In the genomic region with DNA sequence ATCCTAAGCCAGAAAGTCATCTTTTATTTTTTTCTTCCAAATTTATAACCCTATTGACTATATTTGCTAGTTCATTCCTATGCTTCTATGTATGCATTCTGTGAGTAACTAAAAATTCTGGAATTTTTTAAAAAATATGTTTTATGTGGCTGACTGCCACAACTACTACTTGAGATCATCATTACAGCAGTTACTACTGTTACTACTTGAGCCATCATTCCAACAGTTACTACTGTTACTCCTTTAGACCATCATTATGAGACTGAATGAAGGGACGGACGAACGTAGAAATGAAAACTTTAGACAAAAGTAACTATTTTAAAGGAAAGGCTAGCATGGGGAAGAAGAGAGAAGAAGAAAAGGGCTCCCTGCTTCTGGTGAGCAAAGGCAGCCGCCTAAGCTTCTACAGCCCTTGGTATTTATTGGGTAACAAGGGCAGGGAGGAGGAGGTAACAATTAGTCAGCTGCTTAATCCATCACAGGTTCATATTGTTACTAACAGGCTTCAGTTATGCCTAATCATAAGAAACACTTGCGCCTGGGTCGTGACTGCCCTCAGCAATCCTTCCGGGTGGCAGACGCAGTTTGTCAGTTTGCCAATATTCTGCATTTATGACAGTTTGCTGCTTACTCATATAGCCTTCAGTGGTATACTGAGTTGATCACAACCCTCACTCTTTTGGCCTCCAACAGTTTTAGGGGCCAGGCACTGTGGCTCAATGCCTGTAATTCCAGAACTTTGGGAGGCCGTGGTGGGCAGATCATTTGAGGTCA, we compare ENCODE assay signal across 1 cellular context.
TF ChIP-seq lines count a peak whose summit lies in the region.

No MANE protein-coding gene starts in this region.

TF ChIP-seq in SK-N-SH, 30 proteins besides CTCF, POLR2A, EP300 and RAD21 (continued from another document):
- TF ChIP-seq, protein P1, sequence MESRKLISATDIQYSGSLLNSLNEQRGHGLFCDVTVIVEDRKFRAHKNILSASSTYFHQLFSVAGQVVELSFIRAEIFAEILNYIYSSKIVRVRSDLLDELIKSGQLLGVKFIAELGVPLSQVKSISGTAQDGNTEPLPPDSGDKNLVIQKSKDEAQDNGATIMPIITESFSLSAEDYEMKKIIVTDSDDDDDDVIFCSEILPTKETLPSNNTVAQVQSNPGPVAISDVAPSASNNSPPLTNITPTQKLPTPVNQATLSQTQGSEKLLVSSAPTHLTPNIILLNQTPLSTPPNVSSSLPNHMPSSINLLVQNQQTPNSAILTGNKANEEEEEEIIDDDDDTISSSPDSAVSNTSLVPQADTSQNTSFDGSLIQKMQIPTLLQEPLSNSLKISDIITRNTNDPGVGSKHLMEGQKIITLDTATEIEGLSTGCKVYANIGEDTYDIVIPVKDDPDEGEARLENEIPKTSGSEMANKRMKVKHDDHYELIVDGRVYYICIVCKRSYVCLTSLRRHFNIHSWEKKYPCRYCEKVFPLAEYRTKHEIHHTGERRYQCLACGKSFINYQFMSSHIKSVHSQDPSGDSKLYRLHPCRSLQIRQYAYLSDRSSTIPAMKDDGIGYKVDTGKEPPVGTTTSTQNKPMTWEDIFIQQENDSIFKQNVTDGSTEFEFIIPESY (IDR thresholded peaks at IDR 0.05; ENCODE audit: borderline replicate concordance, low read depth), result no peak
- no peak for TF ChIP-seq RCOR1 (IDR thresholded peaks at IDR 0.05; ENCODE audit: low read length)
- no peak for TF ChIP-seq GATA2 (CRISPR knock-in tag; IDR thresholded peaks at IDR 0.05)
- TF ChIP-seq SMC3 (IDR thresholded peaks at IDR 0.05; ENCODE audit: low read depth, low read length), result no peak
- TF ChIP-seq, protein P2, sequence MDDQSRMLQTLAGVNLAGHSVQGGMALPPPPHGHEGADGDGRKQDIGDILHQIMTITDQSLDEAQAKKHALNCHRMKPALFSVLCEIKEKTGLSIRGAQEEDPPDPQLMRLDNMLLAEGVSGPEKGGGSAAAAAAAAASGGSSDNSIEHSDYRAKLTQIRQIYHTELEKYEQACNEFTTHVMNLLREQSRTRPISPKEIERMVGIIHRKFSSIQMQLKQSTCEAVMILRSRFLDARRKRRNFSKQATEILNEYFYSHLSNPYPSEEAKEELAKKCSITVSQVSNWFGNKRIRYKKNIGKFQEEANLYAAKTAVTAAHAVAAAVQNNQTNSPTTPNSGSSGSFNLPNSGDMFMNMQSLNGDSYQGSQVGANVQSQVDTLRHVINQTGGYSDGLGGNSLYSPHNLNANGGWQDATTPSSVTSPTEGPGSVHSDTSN (IDR thresholded peaks at IDR 0.05), result no peak
- no peak for TF ChIP-seq YY1 (IDR thresholded peaks at IDR 0.05; ENCODE audit: low read depth)
- TF ChIP-seq, protein P3, sequence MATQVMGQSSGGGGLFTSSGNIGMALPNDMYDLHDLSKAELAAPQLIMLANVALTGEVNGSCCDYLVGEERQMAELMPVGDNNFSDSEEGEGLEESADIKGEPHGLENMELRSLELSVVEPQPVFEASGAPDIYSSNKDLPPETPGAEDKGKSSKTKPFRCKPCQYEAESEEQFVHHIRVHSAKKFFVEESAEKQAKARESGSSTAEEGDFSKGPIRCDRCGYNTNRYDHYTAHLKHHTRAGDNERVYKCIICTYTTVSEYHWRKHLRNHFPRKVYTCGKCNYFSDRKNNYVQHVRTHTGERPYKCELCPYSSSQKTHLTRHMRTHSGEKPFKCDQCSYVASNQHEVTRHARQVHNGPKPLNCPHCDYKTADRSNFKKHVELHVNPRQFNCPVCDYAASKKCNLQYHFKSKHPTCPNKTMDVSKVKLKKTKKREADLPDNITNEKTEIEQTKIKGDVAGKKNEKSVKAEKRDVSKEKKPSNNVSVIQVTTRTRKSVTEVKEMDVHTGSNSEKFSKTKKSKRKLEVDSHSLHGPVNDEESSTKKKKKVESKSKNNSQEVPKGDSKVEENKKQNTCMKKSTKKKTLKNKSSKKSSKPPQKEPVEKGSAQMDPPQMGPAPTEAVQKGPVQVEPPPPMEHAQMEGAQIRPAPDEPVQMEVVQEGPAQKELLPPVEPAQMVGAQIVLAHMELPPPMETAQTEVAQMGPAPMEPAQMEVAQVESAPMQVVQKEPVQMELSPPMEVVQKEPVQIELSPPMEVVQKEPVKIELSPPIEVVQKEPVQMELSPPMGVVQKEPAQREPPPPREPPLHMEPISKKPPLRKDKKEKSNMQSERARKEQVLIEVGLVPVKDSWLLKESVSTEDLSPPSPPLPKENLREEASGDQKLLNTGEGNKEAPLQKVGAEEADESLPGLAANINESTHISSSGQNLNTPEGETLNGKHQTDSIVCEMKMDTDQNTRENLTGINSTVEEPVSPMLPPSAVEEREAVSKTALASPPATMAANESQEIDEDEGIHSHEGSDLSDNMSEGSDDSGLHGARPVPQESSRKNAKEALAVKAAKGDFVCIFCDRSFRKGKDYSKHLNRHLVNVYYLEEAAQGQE (IDR thresholded peaks at IDR 0.05; ENCODE audit: low read depth, low read length), result no peak
- no peak for TF ChIP-seq POLR2AphosphoS5 (IDR thresholded peaks at IDR 0.05; ENCODE audit: low read depth, low read length)
